In genomic region chr4:147682755-147683154, GRCh38 we compare ENCODE assay signal across 1 cellular context.
TF ChIP-seq lines count a peak whose summit lies in the region.

No MANE protein-coding gene starts in this region.

TF ChIP-seq in H1, 55 proteins besides CTCF, POLR2A, EP300 and RAD21:
- TF ChIP-seq TAF7 (optimal IDR thresholded peaks at IDR 0.05; ENCODE audit: borderline replicate concordance, low read depth, low read length) (no peak), NANOG (IDR thresholded peaks at IDR 0.05; ENCODE audit: insufficient read depth, low read depth, low read length, poor library complexity, severe bottlenecking) (no peak), HDAC2 (IDR thresholded peaks at IDR 0.05; ENCODE audit: borderline replicate concordance in 1 of 2, low read depth in 2 of 2, low read length in 2 of 2) (no peak), SUZ12 (IDR thresholded peaks at IDR 0.05; ENCODE audit: low read length) (no peak), KDM5A (IDR thresholded peaks at IDR 0.05; ENCODE audit: low read length) (no peak), BCL11A (IDR thresholded peaks at IDR 0.05; ENCODE audit: low read depth in 2 of 2, low read length in 2 of 2) (no peak), JUN (IDR thresholded peaks at IDR 0.05; ENCODE audit: low read depth, low read length) (no peak), SAP30 (IDR thresholded peaks at IDR 0.05; ENCODE audit: insufficient read depth, insufficient replicate concordance, low read length) (no peak)
- TF ChIP-seq, protein P1, sequence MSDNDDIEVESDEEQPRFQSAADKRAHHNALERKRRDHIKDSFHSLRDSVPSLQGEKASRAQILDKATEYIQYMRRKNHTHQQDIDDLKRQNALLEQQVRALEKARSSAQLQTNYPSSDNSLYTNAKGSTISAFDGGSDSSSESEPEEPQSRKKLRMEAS (IDR thresholded peaks at IDR 0.05): no peak
